10 cellular contexts compared by ENCODE assay signal in genomic region chr15:56916825-56917477, GRCh38. TPM values are rescaled to one million over a fixed set of nuclear protein-coding genes. Genes with fewer than 3 reads are reported as not detected.
DNase-seq lines count a peak whose midpoint lies in the region; ATAC-seq lines count a peak whose summit lies in the region.
"Had no signal": no experiment of that assay in that cellular context is flagged by ENCODE, and none has a peak within 500 bp of the region (broad histone marks: within the 10 kb centered on the region; RNA-seq: fewer than 3 reads in every experiment).

No MANE protein-coding gene starts in this region.

- no peak overlapping the region for H3K27ac Mint-ChIP-seq in activated CD4-positive, alpha-beta T cell treated with anti-CD3 and anti-CD28 coated beads for 36 hours
- H3K27ac Mint-ChIP-seq in activated naive CD8-positive, alpha-beta T cell treated with anti-CD3 and anti-CD28 coated beads, Interleukin-2, amount 50 U/mL, for 24 hours = peak overlapping the region; percentile 42
- no peak overlapping the region for H3K27ac Mint-ChIP-seq in activated CD8-positive, alpha-beta memory T cell treated with anti-CD3 and anti-CD28 coated beads, Interleukin-2, amount 10 ng/mL, durations not matched to agents 7 days and 5 days

- H3K9me3 Mint-ChIP-seq in activated CD4-positive, alpha-beta T cell treated with anti-CD3 and anti-CD28 coated beads for 36 hours (ENCODE audit: low read depth) = no peaks in the 10 kb centered on the region
- peaks cover 4% of the 10 kb centered on the region for H3K9me3 Mint-ChIP-seq in activated naive CD8-positive, alpha-beta T cell treated with anti-CD3 and anti-CD28 coated beads, Interleukin-2, amount 50 U/mL, for 24 hours
- no peaks in the 10 kb centered on the region for H3K9me3 Mint-ChIP-seq in activated CD8-positive, alpha-beta memory T cell treated with anti-CD3 and anti-CD28 coated beads, Interleukin-2, amount 10 ng/mL, durations not matched to agents 7 days and 5 days (ENCODE audit: low read depth)

- no peaks in the 10 kb centered on the region for H3K27me3 Mint-ChIP-seq in activated CD4-positive, alpha-beta T cell treated with anti-CD3 and anti-CD28 coated beads for 36 hours
- H3K27me3 Mint-ChIP-seq in activated naive CD8-positive, alpha-beta T cell treated with anti-CD3 and anti-CD28 coated beads, Interleukin-2, amount 50 U/mL, for 24 hours = no peaks in the 10 kb centered on the region
- H3K27me3 Mint-ChIP-seq in activated CD8-positive, alpha-beta memory T cell treated with anti-CD3 and anti-CD28 coated beads, Interleukin-2, amount 10 ng/mL, durations not matched to agents 7 days and 5 days = no peaks in the 10 kb centered on the region

- H3K27ac ChIP-seq in layer of hippocampus (ENCODE audit: low read depth, low read length) (peak overlapping the region; percentile 94), thymus (ENCODE audit: low read depth) (no peak overlapping the region)

- intact Hi-C loops in activated CD4-positive, alpha-beta T cell treated with anti-CD3 and anti-CD28 coated beads for 36 hours (cut with DNase I, micrococcal nuclease) = loop anchor here in 1 of 2 experiments (10.0 kb wide), 1 partner anchor 388 kb away; no protein-coding TSS in a partner anchor

- ATAC-seq in activated CD4-positive, alpha-beta T cell treated with anti-CD3 and anti-CD28 coated beads for 36 hours = no peak
- ATAC-seq in activated naive CD8-positive, alpha-beta T cell treated with anti-CD3 and anti-CD28 coated beads, Interleukin-2, amount 50 U/mL, for 24 hours = no peak
- no peak for ATAC-seq in activated CD8-positive, alpha-beta memory T cell treated with anti-CD3 and anti-CD28 coated beads, Interleukin-2, amount 10 ng/mL, durations not matched to agents 7 days and 5 days

- peaks cover 10% of the 10 kb centered on the region for H3K36me3 Mint-ChIP-seq in activated CD4-positive, alpha-beta T cell treated with anti-CD3 and anti-CD28 coated beads for 36 hours (ENCODE audit: low read depth)
- peaks cover 13% of the 10 kb centered on the region for H3K36me3 Mint-ChIP-seq in activated naive CD8-positive, alpha-beta T cell treated with anti-CD3 and anti-CD28 coated beads, Interleukin-2, amount 50 U/mL, for 24 hours (ENCODE audit: low read depth)
- H3K36me3 Mint-ChIP-seq in activated CD8-positive, alpha-beta memory T cell treated with anti-CD3 and anti-CD28 coated beads, Interleukin-2, amount 10 ng/mL, durations not matched to agents 7 days and 5 days = peaks cover 10% of the 10 kb centered on the region

- no peaks in the 10 kb centered on the region for H3K9me3 ChIP-seq in thymus (ENCODE audit: control insufficient read depth)

- no peaks in the 10 kb centered on the region for H3K36me3 ChIP-seq in thymus (ENCODE audit: control insufficient read depth, insufficient read depth)

- CTCF ChIA-PET in activated CD4-positive, alpha-beta T cell treated with anti-CD3 and anti-CD28 coated beads for 36 hours (lab: Charles Lee) = interaction anchor here (0.7 to 1.8 kb wide), 3 partner anchors 15 to 389 kb away, joined by 3 to 5 read pairs (median 3); no protein-coding TSS in a partner anchor
- CTCF ChIA-PET in activated CD8-positive, alpha-beta memory T cell treated with anti-CD3 and anti-CD28 coated beads, Interleukin-2, amount 10 ng/mL, durations not matched to agents 7 days and 5 days (lab: Charles Lee) = interaction anchor here (1.5 kb wide), 1 partner anchor 16 kb away, joined by 4 read pairs; no protein-coding TSS in a partner anchor

- peaks cover 11% of the 10 kb centered on the region for H3K4me1 ChIP-seq in thymus (ENCODE audit: control insufficient read depth, insufficient read depth, low read length)

- no peak for DNase-seq in activated CD4-positive, alpha-beta T cell treated with anti-CD3 and anti-CD28 coated beads for 36 hours
- no peak for DNase-seq in activated CD4-positive, alpha-beta T cell treated with anti-CD3 and anti-CD28 coated beads for 48 hours
- DNase-seq in activated naive CD8-positive, alpha-beta T cell treated with anti-CD3 and anti-CD28 coated beads, Interleukin-2, amount 50 U/mL, for 24 hours = no peak
- DNase-seq in iPS-NIHi11 (ENCODE audit: low spot score) (no peak), cerebellar cortex (ENCODE audit: low spot score) (no peak)
- DNase-seq in activated CD8-positive, alpha-beta memory T cell treated with anti-CD3 and anti-CD28 coated beads, Interleukin-2, amount 10 ng/mL, durations not matched to agents 7 days and 5 days = no peak
- DNase-seq: activated CD4-positive, alpha-beta T cell treated with anti-CD3 and anti-CD28 coated beads for 1 hour; AML-193 had no signal

- H3K4me1 Mint-ChIP-seq in activated CD4-positive, alpha-beta T cell treated with anti-CD3 and anti-CD28 coated beads for 36 hours = peaks cover 27% of the 10 kb centered on the region
- peaks cover 30% of the 10 kb centered on the region for H3K4me1 Mint-ChIP-seq in activated naive CD8-positive, alpha-beta T cell treated with anti-CD3 and anti-CD28 coated beads, Interleukin-2, amount 50 U/mL, for 24 hours
- peaks cover 23% of the 10 kb centered on the region for H3K4me1 Mint-ChIP-seq in activated CD8-positive, alpha-beta memory T cell treated with anti-CD3 and anti-CD28 coated beads, Interleukin-2, amount 10 ng/mL, durations not matched to agents 7 days and 5 days

- H3K4me3 ChIP-seq in thymus (ENCODE audit: low read length) = peak overlapping the region; percentile 99

- H3K4me3 Mint-ChIP-seq in activated CD4-positive, alpha-beta T cell treated with anti-CD3 and anti-CD28 coated beads for 36 hours = peak overlapping the region; percentile 82
- H3K4me3 Mint-ChIP-seq in activated naive CD8-positive, alpha-beta T cell treated with anti-CD3 and anti-CD28 coated beads, Interleukin-2, amount 50 U/mL, for 24 hours = peak overlapping the region; percentile 93
- H3K4me3 Mint-ChIP-seq in activated CD8-positive, alpha-beta memory T cell treated with anti-CD3 and anti-CD28 coated beads, Interleukin-2, amount 10 ng/mL, durations not matched to agents 7 days and 5 days = no peak overlapping the region

- WGBS in thymus = 98% methylated on average over 8 of the region's 8 CpGs

- POLR2A ChIA-PET in activated CD4-positive, alpha-beta T cell treated with anti-CD3 and anti-CD28 coated beads for 36 hours (lab: Charles Lee) = no interaction called here

- H3K27me3 ChIP-seq in layer of hippocampus (ENCODE audit: control insufficient read depth, insufficient read depth, low read length) = no peaks in the 10 kb centered on the region
- no peaks in the 10 kb centered on the region for H3K27me3 ChIP-seq in thymus (ENCODE audit: control insufficient read depth, insufficient read depth)

RNA-seq across cellular contexts. Expression of gene TCF12, which starts 1.5 kb away (rescaled TPM):
- 10 to 100 TPM; 61.1 to 74.9 TPM for total RNA-seq in activated CD4-positive, alpha-beta T cell treated with anti-CD3 and anti-CD28 coated beads for 36 hours
- 45.2 TPM for polyA plus RNA-seq in thymus
- 10 to 100 TPM; 75.4 to 89.0 TPM for total RNA-seq in activated CD8-positive, alpha-beta memory T cell treated with anti-CD3 and anti-CD28 coated beads, Interleukin-2, amount 10 ng/mL, durations not matched to agents 7 days and 5 days
